ENCODE assay signal across 27 cellular contexts in the genomic region with DNA sequence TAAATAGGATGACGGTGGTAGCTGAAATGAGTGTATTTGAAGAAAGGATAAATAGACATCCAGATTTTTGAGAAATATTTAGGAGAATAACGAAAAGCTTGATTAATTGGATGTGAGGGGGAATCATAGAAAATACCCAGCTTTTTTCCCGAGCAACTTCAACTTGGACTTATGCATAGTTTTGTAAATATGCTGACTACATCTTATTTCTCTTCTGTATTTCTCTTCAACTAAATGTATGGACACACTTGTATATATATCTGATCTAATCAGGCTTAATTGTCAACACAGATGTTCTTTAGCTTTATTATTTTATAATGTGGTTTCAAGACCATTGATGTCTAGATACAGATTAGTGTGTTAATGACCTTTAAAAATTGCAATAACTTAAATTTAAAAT.
"Had no signal": no experiment of that assay in that cellular context is flagged by ENCODE, and none has a peak within 500 bp of the region (broad histone marks: within the 10 kb centered on the region; RNA-seq: fewer than 3 reads in every experiment).

No MANE protein-coding gene starts in this region.

- FAIRE-seq: endometrium, endothelial cell of umbilical vein, frontal cortex had no signal

- H3K4me1 ChIP-seq: colonic mucosa, esophagus squamous epithelium, foreskin keratinocyte, gastrocnemius medialis, gastroesophageal sphincter, heart left ventricle, heart right ventricle had no signal

- H3K9me3 ChIP-seq: colonic mucosa, esophagus muscularis mucosa, esophagus squamous epithelium, gastrocnemius medialis, gastroesophageal sphincter had no signal

- ATAC-seq: effector memory CD8-positive, alpha-beta T cell; esophagus mucosa; foreskin keratinocyte; gastrocnemius medialis; gastroesophageal sphincter; heart left ventricle; heart right ventricle had no signal

- DNase-seq: colonic mucosa; cortex of kidney; dermis blood vessel endothelial cell; dorsolateral prefrontal cortex; effector CD4-positive, alpha-beta T cell; effector CD8-positive, alpha-beta T cell; effector memory CD4-positive, alpha-beta T cell; effector memory CD8-positive, alpha-beta T cell; endodermal cell; erythroblast; esophagus squamous epithelium; foreskin fibroblast; foreskin melanocyte; gastrocnemius medialis; glutamatergic neuron; heart left ventricle; heart right ventricle had no signal

- H2AFZ ChIP-seq: hepatocyte had no signal

- H3K4me2 ChIP-seq: hepatocyte had no signal

- H3K4me3 ChIP-seq: colonic mucosa, coronary artery, dorsolateral prefrontal cortex, esophagus muscularis mucosa, esophagus squamous epithelium, gastrocnemius medialis, gastroesophageal sphincter, heart left ventricle, heart right ventricle, hepatocyte had no signal

- H3K27ac ChIP-seq: colonic mucosa, coronary artery, dorsolateral prefrontal cortex, epithelial cell of prostate, esophagus muscularis mucosa, esophagus squamous epithelium, foreskin keratinocyte, gastrocnemius medialis, gastroesophageal sphincter, heart left ventricle, heart right ventricle, hepatocyte had no signal

- H3K36me3 ChIP-seq: colonic mucosa, esophagus muscularis mucosa, esophagus squamous epithelium, gastrocnemius medialis, gastroesophageal sphincter, heart left ventricle, heart right ventricle had no signal

- H3K27me3 ChIP-seq: colonic mucosa, dorsolateral prefrontal cortex, esophagus muscularis mucosa, esophagus squamous epithelium, foreskin keratinocyte, gastrocnemius medialis, gastroesophageal sphincter, heart left ventricle, heart right ventricle, hepatocyte had no signal

- H3K79me2 ChIP-seq: hepatocyte had no signal
